Comparison of ENCODE assay signal across 8 cellular contexts in the genomic region with DNA sequence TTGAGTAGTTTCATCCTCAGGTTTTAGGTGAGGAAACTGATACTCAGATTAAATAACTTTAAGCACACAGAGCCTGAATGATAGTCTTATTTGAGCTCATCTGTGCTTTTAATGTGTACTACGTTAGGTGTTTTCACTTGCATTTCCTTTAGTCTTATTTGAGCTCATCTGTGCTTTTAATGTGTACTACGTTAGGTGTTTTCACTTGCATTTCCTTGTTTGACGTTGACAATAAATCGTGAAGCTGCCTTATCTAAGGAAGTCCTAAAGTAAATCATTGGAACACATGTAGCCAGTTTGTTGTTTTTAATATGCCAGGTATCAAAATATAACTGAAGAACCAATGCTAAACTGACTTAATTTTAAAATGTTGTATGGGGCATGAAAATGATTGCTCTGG. TPM values are rescaled to one million over a fixed set of nuclear protein-coding genes. Genes with fewer than 3 reads are reported as not detected.
DNase-seq lines count a peak whose midpoint lies in the region; ATAC-seq and TF ChIP-seq lines count a peak whose summit lies in the region.

No MANE protein-coding gene starts in this region.

- peak overlapping the region; percentile 56 for H3K4me3 ChIP-seq in GM12875 (ENCODE audit: low read depth, low read length)
- H3K4me3 ChIP-seq in SJCRH30 = peak overlapping the region; percentile 92
- H3K4me3 ChIP-seq in esophagus (ENCODE audit: low read depth in 1 of 2, low read length in 2 of 2) = peak overlapping the region in 1 of 2 donors; percentile 97
- peak overlapping the region; percentile 93 for H3K4me3 ChIP-seq in psoas muscle

- H3K36me3 ChIP-seq in SJCRH30 (peaks cover 26% of the 10 kb centered on the region), esophagus (ENCODE audit: control insufficient read depth in 2 of 2, insufficient read depth in 2 of 2, low read length in 1 of 2) (no peaks in the 10 kb centered on the region), psoas muscle (ENCODE audit: insufficient read depth in 1 of 2, low read depth in 1 of 2) (peaks cover 0 to 4% of the 10 kb centered on the region in 2 donors)

- H3K4me1 ChIP-seq in SJCRH30 (no peaks in the 10 kb centered on the region; the same call in 1 of the 2 replicates), esophagus (ENCODE audit: control insufficient read depth in 2 of 2, insufficient read depth in 2 of 2, low read length in 1 of 2) (peaks cover 0 to 4% of the 10 kb centered on the region in 2 donors), psoas muscle (peaks cover 57% of the 10 kb centered on the region)

- intact Hi-C loops in psoas muscle (cut with DNase I) = loop anchor here (5.0 to 10.0 kb wide), 4 partner anchors 72 to 255 kb away; a partner anchor contains a TSS

- 0 out of 2 replicates have a peak overlapping the region, but pooled peaks have one; percentile 79 for H3K27ac ChIP-seq in SJCRH30
- peak overlapping the region; percentile 33 to 78 for H3K27ac ChIP-seq in esophagus (ENCODE audit: low read depth in 2 of 2, low read length in 1 of 2)
- H3K27ac ChIP-seq in psoas muscle = peak overlapping the region; percentile 98

- no peaks in the 10 kb centered on the region for H3K27me3 ChIP-seq in SJCRH30
- no peaks in the 10 kb centered on the region for H3K27me3 ChIP-seq in esophagus (ENCODE audit: control insufficient read depth in 1 of 2, insufficient read depth in 2 of 2, low read length in 2 of 2)
- no peaks in the 10 kb centered on the region for H3K27me3 ChIP-seq in psoas muscle (ENCODE audit: insufficient read depth in 3 of 3, low read length in 2 of 3)

- ATAC-seq in psoas muscle = no peak
- no peak for ATAC-seq in HG02852 (IDR thresholded peaks at IDR 0.05; ENCODE audit: unreplicated experiment)
- no peak for ATAC-seq in HG03095 (IDR thresholded peaks at IDR 0.05; ENCODE audit: unreplicated experiment)

- no peaks in the 10 kb centered on the region for H3K9me3 ChIP-seq in SJCRH30 (replicated peaks)
- H3K9me3 ChIP-seq in esophagus (ENCODE audit: control insufficient read depth in 2 of 2, insufficient read depth in 1 of 2, low read depth in 1 of 2, low read length in 1 of 2) = no peaks in the 10 kb centered on the region
- no peaks in the 10 kb centered on the region for H3K9me3 ChIP-seq in psoas muscle

- 7 to 10% methylated on average over 4 of the region's 4 CpGs for WGBS in esophagus, 2 donors
- 28 to 36% (median 31%) methylated on average over 4 of the region's 4 CpGs for WGBS in psoas muscle, 3 donors

- DNase-seq in SJCRH30 (no peak), psoas muscle (no peak), GM10266 (ENCODE audit: extremely low spot score) (no peak), A172 (ENCODE audit: low spot score) (no peak)

- TF ChIP-seq CTCF in GM12875 (IDR thresholded peaks at IDR 0.05; ENCODE audit: borderline replicate concordance, insufficient read depth, low read depth, low read length) (no peak), psoas muscle (IDR thresholded peaks at IDR 0.05) (no peak), GM10266 (IDR thresholded peaks at IDR 0.05; ENCODE audit: control insufficient read depth, insufficient read depth, low read depth, missing control alignments) (no peak)

RNA-seq across cellular contexts. Expression of a gene that starts 2.0 kb away (rescaled TPM):
- total RNA-seq in SJCRH30 (2014; rRNA removed; shearing (Covaris generic)) = 193 and 207 TPM in 2 replicates
- polyA plus RNA-seq in esophagus (10 to 100 TPM; 47.1 to 58.2 TPM), psoas muscle (10 to 100 TPM; 39.7 to 85.7 (median 69.4) TPM)
- 10 to 100 TPM; 36.2 to 65.6 (median 54.1) TPM for total RNA-seq in psoas muscle
- total RNA-seq in A172 (2014; rRNA removed; shearing (Covaris generic)) = 366 and 414 TPM in 2 replicates
